In the genomic region with DNA sequence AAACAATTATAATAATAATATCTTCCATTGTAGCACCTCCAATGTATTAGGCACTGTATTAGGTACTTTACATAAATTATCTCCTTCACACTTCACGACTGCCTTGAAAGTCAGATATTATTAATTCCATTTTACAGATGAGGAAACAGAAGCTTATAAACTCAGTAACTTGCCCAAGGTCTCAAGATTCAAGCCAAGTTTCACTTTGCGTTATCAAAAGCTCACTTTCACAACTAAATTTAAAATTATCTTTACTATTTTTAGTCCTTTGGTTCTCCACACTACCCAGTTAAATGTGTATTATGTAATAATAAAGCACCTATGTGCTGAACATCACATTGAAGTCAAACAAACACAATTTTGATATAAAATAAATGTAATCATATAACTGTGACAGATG, we compare ENCODE assay signal across 34 cellular contexts. TPM values are rescaled to one million over a fixed set of nuclear protein-coding genes. Genes with fewer than 3 reads are reported as not detected.
A peak's percentile ranks its signal among the peaks of the same experiment; 100 is the strongest.
DNase-seq lines count a peak whose midpoint lies in the region; ATAC-seq, FAIRE-seq and TF ChIP-seq lines count a peak whose summit lies in the region.
"Had no signal": no experiment of that assay in that cellular context is flagged by ENCODE, and none has a peak within 500 bp of the region (broad histone marks: within the 10 kb centered on the region; RNA-seq: fewer than 3 reads in every experiment).

No MANE protein-coding gene starts in this region.

- intact Hi-C loops in HepG2 (cut with micrococcal nuclease; ENCODE audit: unreplicated experiment) (no loop called here), right lobe of liver (cut with DNase I) (no loop called here)

- 95% methylated on average over 2 of the region's 2 CpGs for WGBS in HepG2 (ENCODE audit: low lambda C conversion rate)
- WGBS in right lobe of liver (ENCODE audit: insufficient coverage, low coverage, low lambda C conversion rate, missing lambda C conversion rate) = 38% methylated on average over 2 of the region's 2 CpGs

- no peak overlapping the region for H2AFZ ChIP-seq in HepG2 (ENCODE audit: low read length)
- no peak overlapping the region for H2AFZ ChIP-seq in Karpas-422 (ENCODE audit: low read length)

- no peak for TF ChIP-seq EP300 in HepG2 (IDR thresholded peaks at IDR 0.05; ENCODE audit: low read depth in 2 of 2, low read length in 2 of 2)
- no peak for TF ChIP-seq EP300 in HepG2 (CRISPR knock-in tag; IDR thresholded peaks at IDR 0.05; ENCODE audit: borderline replicate concordance)

- H3K27ac ChIP-seq in HepG2 (ENCODE audit: extremely low read length, insufficient read depth, low read length) = no peak overlapping the region
- H3K27ac ChIP-seq in right lobe of liver = no peak overlapping the region
- H3K27ac ChIP-seq in Karpas-422 (ENCODE audit: low read length) = peak overlapping the region; percentile 37
- H3K27ac ChIP-seq: ascending aorta, colonic mucosa, epithelial cell of prostate, SJCRH30, uterus, WERI-Rb-1 had no signal

- TF ChIP-seq CTCF in HepG2 (CRISPR knock-in tag; IDR thresholded peaks at IDR 0.05) = no peak
- no peak for TF ChIP-seq CTCF in right lobe of liver (IDR thresholded peaks at IDR 0.05)

- ATAC-seq in HepG2 (no peak), right lobe of liver (no peak)
- ATAC-seq in central memory CD8-positive, alpha-beta T cell (replicated peaks; ENCODE audit: extremely low read depth, poor library complexity, severe bottlenecking) = no peak
- no peak for ATAC-seq in stimulated activated naive B cell treated with anti-CD40 and anti-IgM and Interleukin-4, amounts not matched to agents 10 μg/mL and 1 μg/mL and 100 μg/mL, for 72 hours (replicated peaks)
- ATAC-seq: activated T-cell treated with anti-CD3 and anti-CD28 coated beads, Interleukin-2, amount 50 U/mL, for 4 hours; T-cell had no signal

- H3K9ac ChIP-seq in HepG2 (ENCODE audit: insufficient read depth, low read depth, low read length) (no peak overlapping the region), Karpas-422 (ENCODE audit: low read length) (no peak overlapping the region)

- peak overlapping the region; percentile 45 for H3K27ac Mint-ChIP-seq in central memory CD8-positive, alpha-beta T cell (ENCODE audit: low read depth)
- H3K27ac Mint-ChIP-seq in stimulated activated naive B cell treated with anti-CD40 and anti-IgM and Interleukin-4, amounts not matched to agents 10 μg/mL and 1 μg/mL and 100 μg/mL, for 72 hours = peak overlapping the region; percentile 37
- H3K27ac Mint-ChIP-seq: T-cell had no signal

- H3K79me2 ChIP-seq in HepG2 (ENCODE audit: insufficient read depth, low read length) = peaks cover 9% of the 10 kb centered on the region
- peaks cover 35% of the 10 kb centered on the region for H3K79me2 ChIP-seq in Karpas-422 (ENCODE audit: low read length)

- in situ Hi-C loops in HepG2 (cut with HindIII; ENCODE audit: extremely low pct_ligation_motif_present, low pct_unique_long_range_greater_than_20kb) = no loop called here

- H3K4me3 Mint-ChIP-seq in central memory CD8-positive, alpha-beta T cell = no peak overlapping the region
- H3K4me3 Mint-ChIP-seq in stimulated activated naive B cell treated with anti-CD40 and anti-IgM and Interleukin-4, amounts not matched to agents 10 μg/mL and 1 μg/mL and 100 μg/mL, for 72 hours = peak overlapping the region in 1 of 2 donors; percentile 17
- H3K4me3 Mint-ChIP-seq: activated T-cell treated with anti-CD3 and anti-CD28 coated beads, Interleukin-2, amount 50 U/mL, for 4 hours; CD14-positive monocyte; nephron progenitor cell; T-cell had no signal

- peaks cover 0 to 8% of the 10 kb centered on the region in 2 experiments; a peak in 3 of 5 replicates for H3K36me3 ChIP-seq in HepG2 (replicated peaks in 1 of 2; ENCODE audit: control insufficient read depth in 1 of 2, insufficient read depth in 2 of 2, low read length in 2 of 2)
- no peaks in the 10 kb centered on the region for H3K36me3 ChIP-seq in right lobe of liver
- 0 out of 2 replicates have a peak, but pooled peaks cover 4% of the 10 kb centered on the region for H3K36me3 ChIP-seq in Karpas-422 (ENCODE audit: insufficient read depth, low read length)
- H3K36me3 ChIP-seq: ascending aorta, colonic mucosa, SJCRH30, uterus had no signal

- POLR2A ChIA-PET in HepG2 (lab: Yijun Ruan, JAX) = no interaction called here

- no peaks in the 10 kb centered on the region for H3K27me3 Mint-ChIP-seq in central memory CD8-positive, alpha-beta T cell
- no peaks in the 10 kb centered on the region for H3K27me3 Mint-ChIP-seq in stimulated activated naive B cell treated with anti-CD40 and anti-IgM and Interleukin-4, amounts not matched to agents 10 μg/mL and 1 μg/mL and 100 μg/mL, for 72 hours
- H3K27me3 Mint-ChIP-seq: T-cell had no signal

- no peak for TF ChIP-seq RAD21 in HepG2 (CRISPR knock-in tag; IDR thresholded peaks at IDR 0.05)

- peaks cover 14% of the 10 kb centered on the region for H3K4me1 ChIP-seq in HepG2 (ENCODE audit: insufficient read depth, low read length)
- peaks cover 0 to 17% (median 3%) of the 10 kb centered on the region in 4 donors for H3K4me1 ChIP-seq in right lobe of liver
- H3K4me1 ChIP-seq in Karpas-422 (ENCODE audit: low read length) = peaks cover 26% of the 10 kb centered on the region
- H3K4me1 ChIP-seq: ascending aorta, colonic mucosa, uterus had no signal

- CTCF ChIA-PET in HepG2 (lab: Yijun Ruan, JAX; ENCODE audit: low intra/inter-chr PET ratio, low total read pairs) = no interaction called here

- no peaks in the 10 kb centered on the region for H3K9me2 ChIP-seq in Karpas-422 (replicated peaks; ENCODE audit: insufficient read depth, low read length)

- H4K20me1 ChIP-seq in HepG2 (ENCODE audit: insufficient read depth, low read length) (no peaks in the 10 kb centered on the region), Karpas-422 (ENCODE audit: insufficient read depth, low read depth, low read length) (0 out of 2 replicates have a peak, but pooled peaks cover 3% of the 10 kb centered on the region)

- no peaks in the 10 kb centered on the region for H3K9me3 ChIP-seq in HepG2 (ENCODE audit: low read length)
- H3K9me3 ChIP-seq in right lobe of liver = no peaks in the 10 kb centered on the region
- no peaks in the 10 kb centered on the region for H3K9me3 ChIP-seq in Karpas-422 (ENCODE audit: low read length)
- H3K9me3 ChIP-seq: ascending aorta, colonic mucosa, SJCRH30, stomach, uterus had no signal

- peaks cover 28% of the 10 kb centered on the region for H3K4me1 Mint-ChIP-seq in central memory CD8-positive, alpha-beta T cell
- peaks cover 27 to 45% of the 10 kb centered on the region in 2 donors for H3K4me1 Mint-ChIP-seq in stimulated activated naive B cell treated with anti-CD40 and anti-IgM and Interleukin-4, amounts not matched to agents 10 μg/mL and 1 μg/mL and 100 μg/mL, for 72 hours

- no peak for TF ChIP-seq POLR2A in HepG2 (IDR thresholded peaks at IDR 0.05; ENCODE audit: insufficient read depth in 1 of 2, low read depth in 2 of 2, low read length in 2 of 2)
- no peak for TF ChIP-seq POLR2A in right lobe of liver (IDR thresholded peaks at IDR 0.05)

- no peak for FAIRE-seq in HepG2 (lab: Jason Lieb, UNC)
- FAIRE-seq: H1 had no signal

- H3K4me2 ChIP-seq in HepG2 (ENCODE audit: low read depth, low read length) = no peak overlapping the region
- peak overlapping the region; percentile 31 for H3K4me2 ChIP-seq in Karpas-422 (ENCODE audit: low read depth, low read length, poor library complexity, severe bottlenecking)
- H3K4me2 ChIP-seq: smooth muscle cell had no signal

- H3K4me3 ChIP-seq in HepG2 (replicated peaks in 1 of 3; ENCODE audit: insufficient read depth in 1 of 3, low read depth in 2 of 3, low read length in 3 of 3) (no peak overlapping the region), right lobe of liver (no peak overlapping the region), Karpas-422 (ENCODE audit: low read length) (no peak overlapping the region)
- H3K4me3 ChIP-seq: ascending aorta, colonic mucosa, SJCRH30, smooth muscle cell, stomach, uterus had no signal

- peaks cover 5% of the 10 kb centered on the region for H3K36me3 Mint-ChIP-seq in central memory CD8-positive, alpha-beta T cell (ENCODE audit: insufficient read depth)
- H3K36me3 Mint-ChIP-seq in stimulated activated naive B cell treated with anti-CD40 and anti-IgM and Interleukin-4, amounts not matched to agents 10 μg/mL and 1 μg/mL and 100 μg/mL, for 72 hours = peaks cover 14 to 20% of the 10 kb centered on the region in 2 donors

- BruUV-seq in HepG2 (replicated peaks; lab: Mats Ljungman, UMichigan) = TSS peak; percentile 5

- no peaks in the 10 kb centered on the region for H3K9me3 Mint-ChIP-seq in central memory CD8-positive, alpha-beta T cell
- no peaks in the 10 kb centered on the region for H3K9me3 Mint-ChIP-seq in stimulated activated naive B cell treated with anti-CD40 and anti-IgM and Interleukin-4, amounts not matched to agents 10 μg/mL and 1 μg/mL and 100 μg/mL, for 72 hours
- H3K9me3 Mint-ChIP-seq: activated T-cell treated with anti-CD3 and anti-CD28 coated beads, Interleukin-2, amount 50 U/mL, for 4 hours; CD14-positive monocyte; T-cell had no signal

- no peak for DNase-seq in HepG2 (ENCODE audit: low spot score)
- DNase-seq in right lobe of liver = no peak
- DNase-seq in Karpas-422 = no peak
- no peak for DNase-seq in central memory CD8-positive, alpha-beta T cell (ENCODE audit: low spot score in 2 of 2)
- DNase-seq in stimulated activated naive B cell treated with anti-CD40 and anti-IgM and Interleukin-4, amounts not matched to agents 10 μg/mL and 1 μg/mL and 100 μg/mL, for 72 hours = no peak
- no peak for DNase-seq in glomerular visceral epithelial cell (ENCODE audit: extremely low spot score)
- DNase-seq in activated CD4-positive, alpha-beta T cell treated with anti-CD3 and anti-CD28 coated beads for 48 hours = no peak
- no peak for DNase-seq in central memory CD4-positive, alpha-beta T cell
- DNase-seq: 8988T; activated CD4-positive, alpha-beta T cell treated with anti-CD3 and anti-CD28 coated beads, Interleukin-2, amount 50 U/mL, for 1 hour; activated T-cell treated with anti-CD3 and anti-CD28 coated beads, Interleukin-2, amount 50 U/mL, for 4 hours; Calu3; colonic mucosa; DMS79; effector memory CD4-positive, alpha-beta T cell; GDM1; hypothalamus; KBM-7; NCI-H1417 treated with DMSO at 0.1 percent for 48 hours; NCI-H2081; NCI-H2227 treated with DMSO at 0.1 percent for 48 hours; NCI-H69; nephron progenitor cell; SJCRH30; stimulated activated CD4-positive, alpha-beta T cell treated with anti-CD3 and anti-CD28 coated beads, Interleukin-2, amount 100 ng/mL, for 24 hours; stomach; T-cell; uterus; WERI-Rb-1 had no signal

- no peaks in the 10 kb centered on the region for H3K27me3 ChIP-seq in HepG2 (ENCODE audit: control insufficient read depth in 1 of 2, insufficient read depth in 2 of 2, low read length in 2 of 2)
- H3K27me3 ChIP-seq in right lobe of liver = no peaks in the 10 kb centered on the region
- H3K27me3 ChIP-seq in Karpas-422 (ENCODE audit: low read length) = no peaks in the 10 kb centered on the region
- H3K27me3 ChIP-seq: ascending aorta, colonic mucosa, SJCRH30, stomach, uterus had no signal

RNA-seq across cellular contexts. Expression of a gene that starts 55.8 kb away (rescaled TPM):
- total RNA-seq in HepG2 (2016; rRNA removed; fragmentation: Illumina TruSeq; extraction: Trizol) (20.3 and 27.7 TPM in 2 replicates), right lobe of liver (10 to 100 TPM; 28.3 to 48.4 (median 43.7) TPM)
- 5.7 and 8.8 TPM in 2 replicates for total RNA-seq in HepG2 (2016; cell fraction: cytosol; rRNA removed; fragmentation: Illumina TruSeq; extraction: Trizol; ENCODE audit: low read depth)
- total RNA-seq in HepG2 (2016; cell fraction: insoluble cytoplasmic fraction; rRNA removed; fragmentation: Illumina TruSeq; extraction: Trizol) = 22.2 and 31.9 TPM in 2 replicates
- 14.7 and 15.0 TPM in 2 replicates for total RNA-seq in HepG2 (2016; cell fraction: membrane; rRNA removed; fragmentation: Illumina TruSeq; extraction: Trizol)
- 34.7 and 36.8 TPM in 2 replicates for total RNA-seq in HepG2 (2016; cell fraction: nucleus; rRNA removed; fragmentation: Illumina TruSeq; extraction: Trizol)
- 71.1 and 77.1 TPM in 2 replicates for polyA plus RNA-seq in HepG2 (2011; rRNA removed)
- polyA plus RNA-seq in HepG2 (2011; cell fraction: cytosol; rRNA removed) = 46.5 and 51.7 TPM in 2 replicates
- polyA plus RNA-seq in HepG2 (2011; cell fraction: nucleus; rRNA removed) = 87.4 and 94.3 TPM in 2 replicates
- 32.2 and 36.9 TPM in 2 replicates for polyA plus RNA-seq in HepG2 (2012)
- polyA plus RNA-seq in HepG2 (2016; cell fraction: cytosol; fragmentation: Illumina TruSeq; extraction: Trizol; ENCODE audit: low read depth) = 2.7 and 3.2 TPM in 2 replicates
- 41.7 and 43.4 TPM in 2 replicates for polyA plus RNA-seq in HepG2 (2016; cell fraction: insoluble cytoplasmic fraction; fragmentation: Illumina TruSeq; extraction: Trizol; ENCODE audit: low read depth)
- 9.9 and 10.5 TPM in 2 replicates for polyA plus RNA-seq in HepG2 (2016; cell fraction: membrane; fragmentation: Illumina TruSeq; extraction: Trizol; ENCODE audit: low read depth)
- polyA plus RNA-seq in HepG2 (2016; cell fraction: nucleus; fragmentation: Illumina TruSeq; extraction: Trizol; ENCODE audit: insufficient read depth, low read depth) = 52.2 and 60.2 TPM in 2 replicates
- 149 and 174 TPM in 2 replicates for polyA minus RNA-seq in HepG2 (2011; rRNA and poly(A)+ RNA removed; ENCODE audit: low replicate concordance)
- polyA minus RNA-seq in HepG2 (2011; cell fraction: cytosol; rRNA and poly(A)+ RNA removed) = 41.3 and 51.9 TPM in 2 replicates
- polyA minus RNA-seq in HepG2 (2011; cell fraction: nucleus; rRNA and poly(A)+ RNA removed) = 101 and 107 TPM in 2 replicates
- 36.0 and 41.1 TPM in 2 replicates for total RNA-seq in Karpas-422 (2014; rRNA removed; shearing (Covaris generic); ENCODE audit: low replicate concordance)
